Comparison of ENCODE assay signal across 8 cellular contexts in genomic region chr4:15469402-15470148, GRCh38. TPM values are rescaled to one million over a fixed set of nuclear protein-coding genes. Genes with fewer than 3 reads are reported as not detected.
DNase-seq lines count a peak whose midpoint lies in the region; ATAC-seq and TF ChIP-seq lines count a peak whose summit lies in the region.

CC2D2A (plus strand) TSS chr4:15469882; CDS start chr4:15475933, 6,051 bp downstream.

- peak within 1 kb of the TSS; percentile 94 for H3K27ac Mint-ChIP-seq in endodermal cell
- H3K27ac Mint-ChIP-seq in memory B cell: no peak within 1 kb of the TSS
- no peak within 1 kb of the TSS for H3K27ac Mint-ChIP-seq in activated naive CD4-positive, alpha-beta T cell treated with anti-CD3 and anti-CD28 coated beads, Interleukin-2, amount 50 U/mL, for 72 hours

- H3K9me3 ChIP-seq in endodermal cell (ENCODE audit: control insufficient read depth, low read length) (no peaks in the 10 kb centered on the region), thoracic aorta (no peaks in the 10 kb centered on the region)

- H3K36me3 Mint-ChIP-seq in endodermal cell (ENCODE audit: low read depth) (no peaks in the 10 kb centered on the region), memory B cell (peaks cover under 1% of the 10 kb centered on the region)
- H3K36me3 Mint-ChIP-seq in activated naive CD4-positive, alpha-beta T cell treated with anti-CD3 and anti-CD28 coated beads, Interleukin-2, amount 50 U/mL, for 72 hours: no peaks in the 10 kb centered on the region

- WGBS in endodermal cell (ENCODE audit: insufficient coverage in 1 of 2, insufficient read length in 1 of 2), 2 experiments: 30 to 31% methylated on average over 11 to 15 of the region's 15 CpGs

- peak within 1 kb of the TSS; percentile 82 for H3K4me3 ChIP-seq in endodermal cell (ENCODE audit: low read length)
- H3K4me3 ChIP-seq in thoracic aorta: peak within 1 kb of the TSS; percentile 86

- H3K4me1 Mint-ChIP-seq in endodermal cell (peaks cover 32% of the 10 kb centered on the region), memory B cell (peaks cover 13% of the 10 kb centered on the region)

- H3K4me3 Mint-ChIP-seq in endodermal cell (peak within 1 kb of the TSS; percentile 74), memory B cell (peak within 1 kb of the TSS; percentile 49)

- peak within 1 kb of the TSS; percentile 21 for H3K9ac ChIP-seq in endodermal cell (ENCODE audit: extremely low read depth, low read length, poor library complexity, severe bottlenecking)

- H3K27me3 Mint-ChIP-seq in endodermal cell (ENCODE audit: insufficient read depth): no peaks in the 10 kb centered on the region
- H3K27me3 Mint-ChIP-seq in memory B cell: peaks cover 15% of the 10 kb centered on the region

- H3K4me1 ChIP-seq in endodermal cell (ENCODE audit: control insufficient read depth, insufficient read depth, low read length): peaks cover 5% of the 10 kb centered on the region
- H3K4me1 ChIP-seq in thoracic aorta (ENCODE audit: control insufficient read depth in 1 of 2, low read depth in 2 of 2): peaks cover 0 to 37% of the 10 kb centered on the region in 2 donors

- H3K9me3 Mint-ChIP-seq in endodermal cell: no peaks in the 10 kb centered on the region
- no peaks in the 10 kb centered on the region for H3K9me3 Mint-ChIP-seq in memory B cell
- H3K9me3 Mint-ChIP-seq in activated naive CD4-positive, alpha-beta T cell treated with anti-CD3 and anti-CD28 coated beads, Interleukin-2, amount 50 U/mL, for 72 hours: no peaks in the 10 kb centered on the region

- no peak within 1 kb of the TSS for H3K27ac ChIP-seq in endodermal cell (ENCODE audit: low read depth, low read length)
- peak within 1 kb of the TSS; percentile 41 to 47 for H3K27ac ChIP-seq in thoracic aorta

- H3K36me3 ChIP-seq in endodermal cell (ENCODE audit: control insufficient read depth, insufficient read depth, low read length): no peaks in the 10 kb centered on the region
- no peaks in the 10 kb centered on the region for H3K36me3 ChIP-seq in thoracic aorta

- H3K27me3 ChIP-seq in endodermal cell (ENCODE audit: control insufficient read depth, insufficient read depth, low read length, poor library complexity, severe bottlenecking) (no peaks in the 10 kb centered on the region), thoracic aorta (replicated peaks; ENCODE audit: insufficient read depth) (no peaks in the 10 kb centered on the region)

- DNase-seq in NOMO-1 treated with dmso at 0.1 percent for 144 hours (lab: John Stamatoyannopoulos, UW; ENCODE audit: unreplicated experiment) (peak; percentile 26), endodermal cell (peak; percentile 70), memory B cell (ENCODE audit: low spot score in 2 of 2) (no peak), thoracic aorta (ENCODE audit: low spot score) (no peak), HuH-7 (ENCODE audit: low spot score) (no peak), putamen (ENCODE audit: low spot score) (no peak)
- DNase-seq in activated naive CD4-positive, alpha-beta T cell treated with anti-CD3 and anti-CD28 coated beads, Interleukin-2, amount 50 U/mL, for 72 hours (ENCODE audit: low spot score in 2 of 2): no peak

- no peak for TF ChIP-seq CTCF in endodermal cell (conservative IDR thresholded peaks at IDR 0.05)
- TF ChIP-seq CTCF in thoracic aorta (IDR thresholded peaks at IDR 0.05): no peak

- peak; percentile 26 for ATAC-seq in GM18868 (IDR thresholded peaks at IDR 0.05; ENCODE audit: unreplicated experiment)
- ATAC-seq in memory B cell (ENCODE audit: low read depth): no peak
- ATAC-seq in thoracic aorta (ENCODE audit: insufficient number of reproducible peaks, low FRiP score, low read depth): peak; percentile 80
- no peak for ATAC-seq in activated naive CD4-positive, alpha-beta T cell treated with anti-CD3 and anti-CD28 coated beads, Interleukin-2, amount 50 U/mL, for 72 hours

RNA-seq across cellular contexts. Expression of gene CC2D2A, which starts in this region (rescaled TPM):
- 10 to 100 TPM; 12.3 to 25.2 TPM for total RNA-seq in endodermal cell
- 19.0 TPM for polyA plus RNA-seq in endodermal cell (2013, experiment 1 of 2)
- 16.7 TPM for polyA plus RNA-seq in endodermal cell (2013, experiment 2 of 2)
- 10 to 100 TPM; 44.1 to 59.8 TPM for total RNA-seq in thoracic aorta
- not detected for total RNA-seq in activated naive CD4-positive, alpha-beta T cell treated with anti-CD3 and anti-CD28 coated beads, Interleukin-2, amount 50 U/mL, for 72 hours

Comparison
In these comparisons a context has a peak if more than half of its experiments do, and no peak if none do; other contexts are left out.
1. RNA of gene CC2D2A (total RNA-seq): 44.1 to 59.8 TPM in thoracic aorta and 12.3 to 25.2 TPM in endodermal cell; not detected in activated naive CD4-positive, alpha-beta T cell treated with anti-CD3 and anti-CD28 coated beads, Interleukin-2, amount 50 U/mL, for 72 hours; every median in the first group is over 10 times any median in the second.
2. ATAC-seq: peak in GM18868 (single experiment) and thoracic aorta (single experiment); none in memory B cell (single experiment) and activated naive CD4-positive, alpha-beta T cell treated with anti-CD3 and anti-CD28 coated beads, Interleukin-2, amount 50 U/mL, for 72 hours (0 of 2).
3. DNase-seq: peak in NOMO-1 treated with dmso at 0.1 percent for 144 hours (single experiment) and endodermal cell (single experiment); none in memory B cell (0 of 2), thoracic aorta (single experiment), activated naive CD4-positive, alpha-beta T cell treated with anti-CD3 and anti-CD28 coated beads, Interleukin-2, amount 50 U/mL, for 72 hours (0 of 2), HuH-7 (single experiment) and putamen (single experiment).